Comparison of ENCODE assay signal across 2 cellular contexts in the genomic region with DNA sequence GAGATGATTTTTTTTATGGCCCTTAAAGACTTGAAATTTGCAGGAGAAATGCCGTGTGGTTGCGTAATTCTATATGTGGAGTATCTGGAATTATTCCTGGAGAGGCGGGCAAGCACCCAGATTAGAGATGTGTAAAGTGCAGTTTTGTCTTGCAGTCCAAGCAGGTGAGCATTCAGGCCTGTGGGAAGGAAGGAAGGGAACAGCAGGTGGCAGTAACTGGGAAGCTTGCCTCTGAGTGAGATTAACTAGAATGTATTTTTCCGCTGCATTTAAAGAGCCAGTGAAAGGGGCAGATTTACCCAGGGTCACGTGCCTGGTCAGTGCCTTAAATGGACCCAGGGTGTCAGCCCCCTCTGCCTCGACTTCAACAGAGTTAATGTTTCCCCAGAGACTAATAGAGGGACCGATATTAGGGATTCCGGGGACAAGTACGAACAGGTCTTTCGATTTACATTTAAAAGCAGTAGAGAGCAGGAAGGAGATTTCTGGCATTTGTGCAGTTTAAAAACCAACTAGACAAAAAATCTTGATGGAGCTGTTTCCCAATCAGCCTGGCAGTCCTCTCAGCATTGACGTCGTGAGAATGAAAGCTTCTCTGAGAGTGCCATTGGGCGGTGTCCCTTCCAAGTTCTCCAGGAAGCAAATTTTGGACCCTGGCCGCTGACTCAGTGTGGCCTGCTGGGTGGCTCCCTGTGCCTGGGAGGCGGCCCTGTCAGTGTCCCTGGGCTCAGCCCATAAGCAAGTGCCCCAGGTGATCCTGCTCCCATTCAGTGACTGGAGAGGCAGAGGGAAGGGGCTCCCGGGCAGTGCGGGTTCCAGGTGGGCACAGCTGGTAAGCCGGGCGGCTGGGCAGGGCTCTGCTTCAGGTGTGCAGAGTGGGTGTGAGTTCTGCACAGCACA.
TF ChIP-seq lines count a peak whose summit lies in the region.

No MANE protein-coding gene starts in this region.

TF ChIP-seq in HEK293, 187 proteins besides CTCF, POLR2A, EP300 and RAD21 (continued from another document and continues in another):
- TF ChIP-seq SALL2 (tag by site-specific recombination; IDR thresholded peaks at IDR 0.05; ENCODE audit: borderline replicate concordance) = no peak
- no peak for TF ChIP-seq ZNF624 (tag by site-specific recombination; IDR thresholded peaks at IDR 0.05)
- no peak for TF ChIP-seq ZEB2 (tag by site-specific recombination; IDR thresholded peaks at IDR 0.05)
- TF ChIP-seq EGR2 (tag by site-specific recombination; IDR thresholded peaks at IDR 0.05; ENCODE audit: low read depth) = no peak
- TF ChIP-seq, protein P1, sequence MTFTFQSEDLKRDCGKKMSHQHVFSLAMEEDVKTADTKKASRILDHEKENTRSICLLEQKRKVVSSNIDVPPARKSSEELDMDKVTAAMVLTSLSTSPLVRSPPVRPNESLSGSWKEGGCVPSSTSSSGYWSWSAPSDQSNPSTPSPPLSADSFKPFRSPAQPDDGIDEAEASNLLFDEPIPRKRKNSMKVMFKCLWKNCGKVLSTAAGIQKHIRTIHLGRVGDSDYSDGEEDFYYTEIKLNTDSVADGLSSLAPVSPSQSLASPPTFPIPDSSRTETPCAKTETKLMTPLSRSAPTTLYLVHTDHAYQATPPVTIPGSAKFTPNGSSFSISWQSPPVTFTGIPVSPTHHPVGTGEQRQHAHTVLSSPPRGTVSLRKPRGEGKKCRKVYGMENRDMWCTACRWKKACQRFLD (tag by site-specific recombination; IDR thresholded peaks at IDR 0.05) = no peak
- no peak for TF ChIP-seq ZNF560 (tag by site-specific recombination; IDR thresholded peaks at IDR 0.05; ENCODE audit: borderline replicate concordance)
- TF ChIP-seq ZNF155 (tag by site-specific recombination; IDR thresholded peaks at IDR 0.05) = no peak
- no peak for TF ChIP-seq ZBTB48 (tag by site-specific recombination; IDR thresholded peaks at IDR 0.05)
- TF ChIP-seq ZNF16 (tag by site-specific recombination; IDR thresholded peaks at IDR 0.05; ENCODE audit: low read depth) = no peak
- TF ChIP-seq ZNF426 (tag by site-specific recombination; IDR thresholded peaks at IDR 0.05) = no peak
- TF ChIP-seq WT1 (tag by site-specific recombination; IDR thresholded peaks at IDR 0.05) = no peak
- no peak for TF ChIP-seq ZBTB21 (tag by site-specific recombination; IDR thresholded peaks at IDR 0.05)
- peak; percentile 11; the same call in 1 of the 2 replicates for TF ChIP-seq ZNF654 (tag by site-specific recombination; IDR thresholded peaks at IDR 0.05; ENCODE audit: low read depth)
- TF ChIP-seq MEIS1 (CRISPR knock-in tag; IDR thresholded peaks at IDR 0.05; ENCODE audit: borderline replicate concordance) = no peak
- no peak for TF ChIP-seq ZNF19 (tag by site-specific recombination; IDR thresholded peaks at IDR 0.05; ENCODE audit: low read depth)
- TF ChIP-seq KLF16 (tag by site-specific recombination; IDR thresholded peaks at IDR 0.05) = no peak
- TF ChIP-seq PRDM1 (tag by site-specific recombination; IDR thresholded peaks at IDR 0.05) = peak; percentile 69
- no peak for TF ChIP-seq OSR2 (tag by site-specific recombination; IDR thresholded peaks at IDR 0.05)
- TF ChIP-seq ZNF521 (tag by site-specific recombination; IDR thresholded peaks at IDR 0.05) = no peak
- TF ChIP-seq ZNF768 (tag by site-specific recombination; IDR thresholded peaks at IDR 0.05) = no peak
- TF ChIP-seq, protein P2, sequence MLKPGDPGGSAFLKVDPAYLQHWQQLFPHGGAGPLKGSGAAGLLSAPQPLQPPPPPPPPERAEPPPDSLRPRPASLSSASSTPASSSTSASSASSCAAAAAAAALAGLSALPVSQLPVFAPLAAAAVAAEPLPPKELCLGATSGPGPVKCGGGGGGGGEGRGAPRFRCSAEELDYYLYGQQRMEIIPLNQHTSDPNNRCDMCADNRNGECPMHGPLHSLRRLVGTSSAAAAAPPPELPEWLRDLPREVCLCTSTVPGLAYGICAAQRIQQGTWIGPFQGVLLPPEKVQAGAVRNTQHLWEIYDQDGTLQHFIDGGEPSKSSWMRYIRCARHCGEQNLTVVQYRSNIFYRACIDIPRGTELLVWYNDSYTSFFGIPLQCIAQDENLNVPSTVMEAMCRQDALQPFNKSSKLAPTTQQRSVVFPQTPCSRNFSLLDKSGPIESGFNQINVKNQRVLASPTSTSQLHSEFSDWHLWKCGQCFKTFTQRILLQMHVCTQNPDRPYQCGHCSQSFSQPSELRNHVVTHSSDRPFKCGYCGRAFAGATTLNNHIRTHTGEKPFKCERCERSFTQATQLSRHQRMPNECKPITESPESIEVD (tag by site-specific recombination; IDR thresholded peaks at IDR 0.05) = peak; percentile 62
- TF ChIP-seq, protein P3, sequence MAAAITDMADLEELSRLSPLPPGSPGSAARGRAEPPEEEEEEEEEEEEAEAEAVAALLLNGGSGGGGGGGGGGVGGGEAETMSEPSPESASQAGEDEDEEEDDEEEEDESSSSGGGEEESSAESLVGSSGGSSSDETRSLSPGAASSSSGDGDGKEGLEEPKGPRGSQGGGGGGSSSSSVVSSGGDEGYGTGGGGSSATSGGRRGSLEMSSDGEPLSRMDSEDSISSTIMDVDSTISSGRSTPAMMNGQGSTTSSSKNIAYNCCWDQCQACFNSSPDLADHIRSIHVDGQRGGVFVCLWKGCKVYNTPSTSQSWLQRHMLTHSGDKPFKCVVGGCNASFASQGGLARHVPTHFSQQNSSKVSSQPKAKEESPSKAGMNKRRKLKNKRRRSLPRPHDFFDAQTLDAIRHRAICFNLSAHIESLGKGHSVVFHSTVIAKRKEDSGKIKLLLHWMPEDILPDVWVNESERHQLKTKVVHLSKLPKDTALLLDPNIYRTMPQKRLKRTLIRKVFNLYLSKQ (tag by site-specific recombination; IDR thresholded peaks at IDR 0.05; ENCODE audit: borderline replicate concordance) = no peak
- TF ChIP-seq, protein P4, sequence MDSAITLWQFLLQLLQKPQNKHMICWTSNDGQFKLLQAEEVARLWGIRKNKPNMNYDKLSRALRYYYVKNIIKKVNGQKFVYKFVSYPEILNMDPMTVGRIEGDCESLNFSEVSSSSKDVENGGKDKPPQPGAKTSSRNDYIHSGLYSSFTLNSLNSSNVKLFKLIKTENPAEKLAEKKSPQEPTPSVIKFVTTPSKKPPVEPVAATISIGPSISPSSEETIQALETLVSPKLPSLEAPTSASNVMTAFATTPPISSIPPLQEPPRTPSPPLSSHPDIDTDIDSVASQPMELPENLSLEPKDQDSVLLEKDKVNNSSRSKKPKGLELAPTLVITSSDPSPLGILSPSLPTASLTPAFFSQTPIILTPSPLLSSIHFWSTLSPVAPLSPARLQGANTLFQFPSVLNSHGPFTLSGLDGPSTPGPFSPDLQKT (IDR thresholded peaks at IDR 0.05; ENCODE audit: borderline replicate concordance, low read depth, low read length) = no peak
- TF ChIP-seq GLI4 (tag by site-specific recombination; IDR thresholded peaks at IDR 0.05) = no peak
- no peak for TF ChIP-seq ZNF658 (tag by site-specific recombination; IDR thresholded peaks at IDR 0.05)
- no peak for TF ChIP-seq ZNF837 (tag by site-specific recombination; IDR thresholded peaks at IDR 0.05)
- peak; percentile 39; the same call in 1 of the 2 replicates for TF ChIP-seq FEZF1 (tag by site-specific recombination; IDR thresholded peaks at IDR 0.05)
- no peak for TF ChIP-seq ZNF558 (tag by site-specific recombination; IDR thresholded peaks at IDR 0.05)
- TF ChIP-seq ZIC2 (tag by site-specific recombination; IDR thresholded peaks at IDR 0.05) = peak; percentile 85
- TF ChIP-seq ZNF202 (tag by site-specific recombination; IDR thresholded peaks at IDR 0.05; ENCODE audit: borderline replicate concordance) = no peak
- TF ChIP-seq BCL11A (tag by site-specific recombination; IDR thresholded peaks at IDR 0.05; ENCODE audit: low read depth) = no peak
- TF ChIP-seq IKZF3 (tag by site-specific recombination; IDR thresholded peaks at IDR 0.05) = peak; percentile 8; the same call in 1 of the 2 replicates
- no peak for TF ChIP-seq ZNF571 (tag by site-specific recombination; IDR thresholded peaks at IDR 0.05)
- no peak for TF ChIP-seq ZNF501 (tag by site-specific recombination; IDR thresholded peaks at IDR 0.05)

TF ChIP-seq in SK-N-SH treated with all-trans-retinoic acid at 6 μM for 48 hours, 23 proteins besides CTCF, POLR2A, EP300 and RAD21 (continued from another document):
- TF ChIP-seq, protein P5, sequence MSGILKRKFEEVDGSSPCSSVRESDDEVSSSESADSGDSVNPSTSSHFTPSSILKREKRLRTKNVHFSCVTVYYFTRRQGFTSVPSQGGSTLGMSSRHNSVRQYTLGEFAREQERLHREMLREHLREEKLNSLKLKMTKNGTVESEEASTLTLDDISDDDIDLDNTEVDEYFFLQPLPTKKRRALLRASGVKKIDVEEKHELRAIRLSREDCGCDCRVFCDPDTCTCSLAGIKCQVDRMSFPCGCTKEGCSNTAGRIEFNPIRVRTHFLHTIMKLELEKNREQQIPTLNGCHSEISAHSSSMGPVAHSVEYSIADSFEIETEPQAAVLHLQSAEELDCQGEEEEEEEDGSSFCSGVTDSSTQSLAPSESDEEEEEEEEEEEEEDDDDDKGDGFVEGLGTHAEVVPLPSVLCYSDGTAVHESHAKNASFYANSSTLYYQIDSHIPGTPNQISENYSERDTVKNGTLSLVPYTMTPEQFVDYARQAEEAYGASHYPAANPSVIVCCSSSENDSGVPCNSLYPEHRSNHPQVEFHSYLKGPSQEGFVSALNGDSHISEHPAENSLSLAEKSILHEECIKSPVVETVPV (CRISPR knock-in tag; IDR thresholded peaks at IDR 0.05) = no peak
- no peak for TF ChIP-seq ARNTL (CRISPR knock-in tag; IDR thresholded peaks at IDR 0.05; ENCODE audit: borderline replicate concordance, low read depth)
- no peak for TF ChIP-seq GLIS3 (CRISPR knock-in tag; IDR thresholded peaks at IDR 0.05)
- TF ChIP-seq, protein P6, sequence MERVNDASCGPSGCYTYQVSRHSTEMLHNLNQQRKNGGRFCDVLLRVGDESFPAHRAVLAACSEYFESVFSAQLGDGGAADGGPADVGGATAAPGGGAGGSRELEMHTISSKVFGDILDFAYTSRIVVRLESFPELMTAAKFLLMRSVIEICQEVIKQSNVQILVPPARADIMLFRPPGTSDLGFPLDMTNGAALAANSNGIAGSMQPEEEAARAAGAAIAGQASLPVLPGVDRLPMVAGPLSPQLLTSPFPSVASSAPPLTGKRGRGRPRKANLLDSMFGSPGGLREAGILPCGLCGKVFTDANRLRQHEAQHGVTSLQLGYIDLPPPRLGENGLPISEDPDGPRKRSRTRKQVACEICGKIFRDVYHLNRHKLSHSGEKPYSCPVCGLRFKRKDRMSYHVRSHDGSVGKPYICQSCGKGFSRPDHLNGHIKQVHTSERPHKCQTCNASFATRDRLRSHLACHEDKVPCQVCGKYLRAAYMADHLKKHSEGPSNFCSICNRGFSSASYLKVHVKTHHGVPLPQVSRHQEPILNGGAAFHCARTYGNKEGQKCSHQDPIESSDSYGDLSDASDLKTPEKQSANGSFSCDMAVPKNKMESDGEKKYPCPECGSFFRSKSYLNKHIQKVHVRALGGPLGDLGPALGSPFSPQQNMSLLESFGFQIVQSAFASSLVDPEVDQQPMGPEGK (CRISPR knock-in tag; IDR thresholded peaks at IDR 0.05; ENCODE audit: borderline replicate concordance) = no peak
- TF ChIP-seq ESRRG (CRISPR knock-in tag; IDR thresholded peaks at IDR 0.05) = no peak
- TF ChIP-seq SNAI2 (CRISPR knock-in tag; IDR thresholded peaks at IDR 0.05) = no peak
- TF ChIP-seq ZFP30 (CRISPR knock-in tag; IDR thresholded peaks at IDR 0.05) = no peak
